Comparison of ENCODE assay signal across 2 cellular contexts in genomic region chr7:25742287-25742686, GRCh38.
TF ChIP-seq lines count a peak whose summit lies in the region.

No MANE protein-coding gene starts in this region.

TF ChIP-seq in GM23338, 12 proteins besides CTCF, POLR2A, EP300 and RAD21:
- no peak for TF ChIP-seq NANOG (IDR thresholded peaks at IDR 0.05; ENCODE audit: borderline replicate concordance)
- no peak for TF ChIP-seq STAT1 (IDR thresholded peaks at IDR 0.05; ENCODE audit: unreplicated experiment)
- TF ChIP-seq EZH2 (IDR thresholded peaks at IDR 0.05; ENCODE audit: low read depth, unreplicated experiment) = no peak
- TF ChIP-seq REST (IDR thresholded peaks at IDR 0.05; ENCODE audit: unreplicated experiment) = no peak
- no peak for TF ChIP-seq CREB1 (CRISPR knock-in tag; IDR thresholded peaks at IDR 0.05; ENCODE audit: low read depth)
- no peak for TF ChIP-seq ETS1 (IDR thresholded peaks at IDR 0.05)
- TF ChIP-seq POLR2AphosphoS5 (IDR thresholded peaks at IDR 0.05; ENCODE audit: low read depth) = no peak
- TF ChIP-seq EZH2phosphoT487 (IDR thresholded peaks at IDR 0.05; ENCODE audit: unreplicated experiment) = no peak
- no peak for TF ChIP-seq ZNF462 (CRISPR knock-in tag; IDR thresholded peaks at IDR 0.05)

TF ChIP-seq in K562, 482 proteins besides CTCF, POLR2A, EP300 and RAD21:
- peak; percentile 98 for TF ChIP-seq MAFF (IDR thresholded peaks at IDR 0.05; ENCODE audit: low read length)
- TF ChIP-seq ZNF79 (CRISPR knock-in tag; IDR thresholded peaks at IDR 0.05; ENCODE audit: low read depth) = no peak
- peak; percentile 98 for TF ChIP-seq MAFK (IDR thresholded peaks at IDR 0.05; ENCODE audit: low read length)
- TF ChIP-seq ZFP1 (CRISPR knock-in tag; IDR thresholded peaks at IDR 0.05) = no peak
- no peak for TF ChIP-seq GATA2 (CRISPR knock-in tag; IDR thresholded peaks at IDR 0.05)
- peak; percentile 67 for TF ChIP-seq NFE2 (IDR thresholded peaks at IDR 0.05; ENCODE audit: low read depth)
- TF ChIP-seq C11orf30 (IDR thresholded peaks at IDR 0.05; ENCODE audit: low read depth) = peak; percentile 95
- no peak for TF ChIP-seq SMC3 (conservative IDR thresholded peaks at IDR 0.05; ENCODE audit: insufficient read depth, low read depth, low read length)
- TF ChIP-seq MAFG (tag; conservative IDR thresholded peaks at IDR 0.05) = peak; percentile 97
- no peak for TF ChIP-seq MCM5 (IDR thresholded peaks at IDR 0.05; ENCODE audit: low read depth)
- no peak for TF ChIP-seq ZNF507 (tag; conservative IDR thresholded peaks at IDR 0.05)
- peak; percentile 33; the same call in 1 of the 2 replicates for TF ChIP-seq NFE2L1 (tag; IDR thresholded peaks at IDR 0.05; ENCODE audit: borderline replicate concordance, low read depth)
- peak; percentile 98 for TF ChIP-seq ZNF316 (IDR thresholded peaks at IDR 0.05)
- peak; percentile 69; the same call in 1 of the 2 replicates for TF ChIP-seq BACH1 (tag; IDR thresholded peaks at IDR 0.05)
